22 cellular contexts compared by ENCODE assay signal in genomic region chr17:37450090-37450489, GRCh38. TPM values are rescaled to one million over a fixed set of nuclear protein-coding genes. Genes with fewer than 3 reads are reported as not detected.
DNase-seq lines count a peak whose midpoint lies in the region; ATAC-seq and TF ChIP-seq lines count a peak whose summit lies in the region.
"Had no signal": no experiment of that assay in that cellular context is flagged by ENCODE, and none has a peak within 500 bp of the region (broad histone marks: within the 10 kb centered on the region; RNA-seq: fewer than 3 reads in every experiment).

No MANE protein-coding gene starts in this region.

- no peak overlapping the region for H3K9ac ChIP-seq in neural progenitor cell

- H3K27me3 ChIP-seq in neural progenitor cell (no peaks in the 10 kb centered on the region), left ventricle myocardium inferior (ENCODE audit: low read depth) (no peaks in the 10 kb centered on the region)
- H3K27me3 ChIP-seq: ascending aorta, heart left ventricle, ovary, upper lobe of left lung had no signal

- peak; percentile 4 for DNase-seq in Ammon's horn (ENCODE audit: low spot score)
- DNase-seq in RWPE1 (ENCODE audit: low spot score), result peak; percentile 72
- peak; percentile 95 for DNase-seq in epithelial cell of esophagus (ENCODE audit: low read depth)
- DNase-seq in neural progenitor cell (ENCODE audit: low spot score), result no peak
- no peak for DNase-seq in hippocampal formation (lab: John Stamatoyannopoulos, UW)
- no peak for DNase-seq in NCI-H1436 (lab: John Stamatoyannopoulos, UW)
- DNase-seq in left ventricle myocardium inferior, result no peak
- DNase-seq: activated CD4-positive, alpha-beta T cell treated with anti-CD3 and anti-CD28 coated beads for 4 hours; activated naive CD4-positive, alpha-beta T cell treated with anti-CD3 and anti-CD28 coated beads for 36 hours; CD4-positive, CD25-positive, alpha-beta regulatory T cell; cortex of kidney; DMS79; heart left ventricle; kidney glomerular epithelial cell; mucosa of descending colon; NCI-H1417; ovary; upper lobe of left lung had no signal

- H3K4me1 Mint-ChIP-seq in neural progenitor cell, result peaks cover 36% of the 10 kb centered on the region

- no peaks in the 10 kb centered on the region for H3K9me3 ChIP-seq in neural progenitor cell (ENCODE audit: low read depth)
- H3K9me3 ChIP-seq in left ventricle myocardium inferior (replicated peaks), result no peaks in the 10 kb centered on the region
- H3K9me3 ChIP-seq: ascending aorta, heart left ventricle, mucosa of descending colon, ovary, upper lobe of left lung had no signal

- peaks cover 10% of the 10 kb centered on the region for H4K20me1 ChIP-seq in neural progenitor cell (ENCODE audit: low read depth)

- peaks cover 34% of the 10 kb centered on the region for H3F3A ChIP-seq in neural progenitor cell (ENCODE audit: low read depth)

- no peak overlapping the region for H3K4me3 ChIP-seq in epithelial cell of esophagus (ENCODE audit: low read length)
- H3K4me3 ChIP-seq in neural progenitor cell, result no peak overlapping the region
- H3K4me3 ChIP-seq in left ventricle myocardium inferior, result no peak overlapping the region
- H3K4me3 ChIP-seq: ascending aorta, heart left ventricle, mucosa of descending colon, ovary, upper lobe of left lung had no signal

- H3K36me3 Mint-ChIP-seq in neural progenitor cell, result peaks cover 13% of the 10 kb centered on the region

- no peaks in the 10 kb centered on the region for H3K79me2 ChIP-seq in neural progenitor cell (ENCODE audit: low read depth)

- H2AFZ ChIP-seq in neural progenitor cell (replicated peaks), result no peak overlapping the region

- no peak for ATAC-seq in GM18498 (IDR thresholded peaks at IDR 0.05; ENCODE audit: unreplicated experiment)
- ATAC-seq: heart left ventricle, mucosa of descending colon had no signal

- peak overlapping the region; percentile 78 for H3K27ac ChIP-seq in RWPE1
- H3K27ac ChIP-seq in neural progenitor cell, result peak overlapping the region; percentile 13
- no peak overlapping the region for H3K27ac ChIP-seq in left ventricle myocardium inferior (replicated peaks)
- H3K27ac ChIP-seq: ascending aorta, heart left ventricle, HL-60, ovary, upper lobe of left lung had no signal

- CTCF ChIA-PET in RWPE1 (lab: Yijun Ruan, JAX), result interaction anchor here (1.1 kb wide), 2 partner anchors 11 to 77 kb away, joined by 3 to 4 read pairs; no protein-coding TSS in a partner anchor

- H3K27me3 Mint-ChIP-seq in neural progenitor cell (ENCODE audit: insufficient read depth, low read depth), result no peaks in the 10 kb centered on the region
- H3K27me3 Mint-ChIP-seq: CD4-positive, CD25-positive, alpha-beta regulatory T cell had no signal

- no peak overlapping the region for H3K4me2 ChIP-seq in neural progenitor cell

- H3K36me3 ChIP-seq in neural progenitor cell (no peaks in the 10 kb centered on the region), left ventricle myocardium inferior (peaks cover 54% of the 10 kb centered on the region)
- H3K36me3 ChIP-seq: ovary had no signal

- intact Hi-C loops in left ventricle myocardium inferior (cut with micrococcal nuclease), result no loop called here

- H3K9me3 Mint-ChIP-seq in neural progenitor cell, result no peaks in the 10 kb centered on the region
- H3K9me3 Mint-ChIP-seq: activated naive CD4-positive, alpha-beta T cell treated with anti-CD3 and anti-CD28 coated beads for 36 hours; CD4-positive, CD25-positive, alpha-beta regulatory T cell; T-helper 2 cell treated with Interferon-gamma antibody and Interleukin-4, amounts not matched to agents 5 μg/mL and 100 μg/mL, for 36 hours had no signal

- POLR2A ChIA-PET in RWPE1 (lab: Yijun Ruan, JAX; ENCODE audit: low non-redundant PET), result interaction anchor here (0.5 kb wide), 1 partner anchor 9 kb away, joined by 4 read pairs; no protein-coding TSS in a partner anchor

- TF ChIP-seq CTCF in RWPE1 (conservative IDR thresholded peaks at IDR 0.05; ENCODE audit: low read depth) (no peak), epithelial cell of esophagus (IDR thresholded peaks at IDR 0.05; ENCODE audit: insufficient read depth, low read depth, low read length, missing control alignments) (no peak), neural progenitor cell (IDR thresholded peaks at IDR 0.05) (no peak), left ventricle myocardium inferior (IDR thresholded peaks at IDR 0.05; ENCODE audit: borderline replicate concordance) (no peak)

- H3K4me1 ChIP-seq in neural progenitor cell (peaks cover 30% of the 10 kb centered on the region), left ventricle myocardium inferior (peaks cover 7% of the 10 kb centered on the region)
- H3K4me1 ChIP-seq: ascending aorta, upper lobe of left lung had no signal

- H3K4me3 Mint-ChIP-seq in neural progenitor cell, result no peak overlapping the region
- H3K4me3 Mint-ChIP-seq: activated naive CD4-positive, alpha-beta T cell treated with anti-CD3 and anti-CD28 coated beads for 36 hours; CD4-positive, CD25-positive, alpha-beta regulatory T cell; T-helper 2 cell treated with Interferon-gamma antibody and Interleukin-4, amounts not matched to agents 5 μg/mL and 100 μg/mL, for 36 hours had no signal

- no peak overlapping the region for H3K27ac Mint-ChIP-seq in neural progenitor cell
- H3K27ac Mint-ChIP-seq: activated naive CD4-positive, alpha-beta T cell treated with anti-CD3 and anti-CD28 coated beads for 36 hours; CD4-positive, CD25-positive, alpha-beta regulatory T cell; T-helper 2 cell treated with Interferon-gamma antibody and Interleukin-4, amounts not matched to agents 5 μg/mL and 100 μg/mL, for 36 hours had no signal

RNA-seq across cellular contexts. Expression of gene DUSP14, which starts 39.6 kb away (rescaled TPM):
- total RNA-seq in neural progenitor cell (ENCODE audit: low replicate concordance) (17.3 and 21.6 TPM in 2 replicates), left ventricle myocardium inferior (18.1 TPM)

RNA-seq across cellular contexts. Expression of gene TADA2A, which starts 43.4 kb away (rescaled TPM):
- total RNA-seq in neural progenitor cell (ENCODE audit: low replicate concordance) (25.4 and 30.7 TPM in 2 replicates), left ventricle myocardium inferior (11.9 TPM)

RNA-seq across cellular contexts. Expression of gene ACACA, which starts 43.5 kb away (rescaled TPM):
- 88.6 and 94.9 TPM in 2 replicates for total RNA-seq in neural progenitor cell (ENCODE audit: low replicate concordance)
- 16.2 TPM for total RNA-seq in left ventricle myocardium inferior

Comparison
In these comparisons a context has a peak if more than half of its experiments do, and no peak if none do; other contexts are left out.
1. DNase-seq: peak in Ammon's horn (single experiment), RWPE1 (single experiment) and epithelial cell of esophagus (single experiment); none in neural progenitor cell (single experiment), hippocampal formation (0 of 2), NCI-H1436 (single experiment) and left ventricle myocardium inferior (single experiment).